11 cellular contexts compared by ENCODE assay signal in genomic region chr2:217890445-217890844, GRCh38.
A peak's percentile ranks its signal among the peaks of the same experiment; 100 is the strongest.
DNase-seq lines count a peak whose midpoint lies in the region; ATAC-seq and TF ChIP-seq lines count a peak whose summit lies in the region.
"Had no signal": no experiment of that assay in that cellular context is flagged by ENCODE, and none has a peak within 500 bp of the region (broad histone marks: within the 10 kb centered on the region; RNA-seq: fewer than 3 reads in every experiment).

No MANE protein-coding gene starts in this region.

- H3K27ac ChIP-seq in aorta (ENCODE audit: low read depth in 1 of 2, low read length in 2 of 2): no peak overlapping the region
- H3K27ac ChIP-seq: SJCRH30 had no signal

- no peaks in the 10 kb centered on the region for H3K4me1 ChIP-seq in aorta (ENCODE audit: control insufficient read depth in 1 of 2, insufficient read depth in 2 of 2, low read length in 2 of 2)
- H3K4me1 ChIP-seq: SJCRH30 had no signal

- 0 to 7% methylated on average over 4 of the region's 4 CpGs for WGBS in aorta, 2 donors

- peaks cover 0 to 43% of the 10 kb centered on the region in 2 donors for H3K36me3 ChIP-seq in aorta (ENCODE audit: control insufficient read depth in 1 of 2, insufficient read depth in 2 of 2, low read length in 1 of 2)
- H3K36me3 ChIP-seq: SJCRH30 had no signal

- H3K9me3 ChIP-seq in aorta (ENCODE audit: control insufficient read depth, low read length): no peaks in the 10 kb centered on the region
- H3K9me3 ChIP-seq: SJCRH30 had no signal

- intact Hi-C loops in aorta (cut with DNase I): no loop called here

- H3K27me3 ChIP-seq in aorta (ENCODE audit: control insufficient read depth in 1 of 2, insufficient read depth in 2 of 2, low read length in 1 of 2): no peaks in the 10 kb centered on the region
- H3K27me3 ChIP-seq: SJCRH30 had no signal

- peak; percentile 58 for ATAC-seq in aorta (ENCODE audit: low FRiP score)
- ATAC-seq in HG03139 (IDR thresholded peaks at IDR 0.05; ENCODE audit: unreplicated experiment): no peak
- ATAC-seq in HG02798 (IDR thresholded peaks at IDR 0.05; ENCODE audit: poor library complexity, unreplicated experiment): no peak

- DNase-seq in NCI-H2227 (lab: John Stamatoyannopoulos, UW; ENCODE audit: unreplicated experiment) (peak; percentile 31), NCI-H2227 treated with DMSO at 0.1 percent for 48 hours (lab: John Stamatoyannopoulos, UW) (no peak), epithelial cell of proximal tubule (ENCODE audit: low read depth) (no peak), midbrain (lab: John Stamatoyannopoulos, UW) (peak; percentile 31), aorta (peak; percentile 68 to 80), cerebellum (ENCODE audit: low spot score) (no peak)
- DNase-seq: activated naive CD4-positive, alpha-beta T cell treated with anti-CD3 and anti-CD28 coated beads, Interleukin-2, amount 10 ng/mL, durations not matched to agents 7 days and 5 days; immature natural killer cell; SJCRH30 had no signal

- TF ChIP-seq CTCF in epithelial cell of proximal tubule (conservative IDR thresholded peaks at IDR 0.05; ENCODE audit: low read depth, low read length): peak; percentile 47

- H3K4me3 ChIP-seq in epithelial cell of proximal tubule (ENCODE audit: low read depth, low read length) (no peak overlapping the region), aorta (ENCODE audit: low read length in 2 of 2) (no peak overlapping the region)
- H3K4me3 ChIP-seq: SJCRH30 had no signal

Comparison
In these comparisons a context has a peak if more than half of its experiments do, and no peak if none do; other contexts are left out.
1. DNase-seq: peak in NCI-H2227 (single experiment), midbrain (single experiment) and aorta (2 of 2); none in NCI-H2227 treated with DMSO at 0.1 percent for 48 hours (single experiment), epithelial cell of proximal tubule (single experiment) and cerebellum (single experiment).